ENCODE assay signal across 21 cellular contexts in genomic region chr1:233237623-233238022, GRCh38.
"Had no signal": no experiment of that assay in that cellular context is flagged by ENCODE, and none has a peak within 500 bp of the region (broad histone marks: within the 10 kb centered on the region; RNA-seq: fewer than 3 reads in every experiment).

No MANE protein-coding gene starts in this region.

- H3K9ac ChIP-seq: parathyroid adenoma had no signal

- ATAC-seq: effector memory CD8-positive, alpha-beta T cell; gastrocnemius medialis; left lung; naive thymus-derived CD4-positive, alpha-beta T cell; right lobe of liver; stimulated activated memory B cell treated with anti-CD40 and anti-IgM and Interleukin-4, amounts not matched to agents 10 μg/mL and 1 μg/mL and 100 μg/mL, for 72 hours had no signal

- H3K4me1 Mint-ChIP-seq: stimulated activated memory B cell treated with anti-CD40 and anti-IgM and Interleukin-4, amounts not matched to agents 10 μg/mL and 1 μg/mL and 100 μg/mL, for 72 hours had no signal

- H3K4me3 Mint-ChIP-seq: dendritic cell treated with granulocyte-macrophage colony-stimulating factor and Interleukin-4, amounts not matched to agents 40 ng/mL and 50 ng/mL, for 4 days; effector memory CD8-positive, alpha-beta T cell; naive thymus-derived CD4-positive, alpha-beta T cell; neural crest cell; stimulated activated memory B cell treated with anti-CD40 and anti-IgM and Interleukin-4, amounts not matched to agents 10 μg/mL and 1 μg/mL and 100 μg/mL, for 72 hours; stimulated activated naive CD8-positive, alpha-beta T cell treated with anti-CD3 and anti-CD28 coated beads, Interleukin-15, Interleukin-2, amounts not matched to agents 100 ng/mL and 50 ng/mL, for 24 hours had no signal

- H3K27me3 ChIP-seq: esophagus squamous epithelium, gastrocnemius medialis, left lung, right lobe of liver, spleen, tibial nerve had no signal

- H3K27ac ChIP-seq: epithelial cell of prostate, esophagus squamous epithelium, gastrocnemius medialis, left lung, parathyroid adenoma, prostate gland, right lobe of liver, spleen, tibial nerve had no signal

- H3K9me3 ChIP-seq: esophagus squamous epithelium, gastrocnemius medialis, left lung, prostate gland, right lobe of liver, spleen, tibial nerve had no signal

- H3K36me3 ChIP-seq: gastrocnemius medialis, prostate gland, right lobe of liver, tibial nerve had no signal

- H3K4me1 ChIP-seq: gastrocnemius medialis, parathyroid adenoma had no signal

- DNase-seq: effector memory CD8-positive, alpha-beta T cell; esophagus squamous epithelium; gastrocnemius medialis; islet precursor cell; left lung; mesenchymal stem cell; naive thymus-derived CD4-positive, alpha-beta T cell; right lobe of liver; spleen; stimulated activated CD4-positive, alpha-beta T cell treated with anti-CD3 and anti-CD28 coated beads, Interleukin-15, amount 100 ng/mL, for 24 hours; stimulated activated CD4-positive, alpha-beta T cell treated with anti-CD3 and anti-CD28 coated beads, Interleukin-1b, Interleukin-23, amount 100 ng/mL, for 48 hours; stimulated activated CD4-positive, alpha-beta T cell treated with anti-CD3 and anti-CD28 coated beads, Interleukin-4, amount 100 ng/mL, for 24 hours had no signal

- H2AFZ ChIP-seq: parathyroid adenoma had no signal

- H3K27me3 Mint-ChIP-seq: dendritic cell treated with granulocyte-macrophage colony-stimulating factor and Interleukin-4, amounts not matched to agents 40 ng/mL and 50 ng/mL, for 4 days; effector memory CD8-positive, alpha-beta T cell; naive thymus-derived CD4-positive, alpha-beta T cell; stimulated activated memory B cell treated with anti-CD40 and anti-IgM and Interleukin-4, amounts not matched to agents 10 μg/mL and 1 μg/mL and 100 μg/mL, for 72 hours; stimulated activated naive CD8-positive, alpha-beta T cell treated with anti-CD3 and anti-CD28 coated beads, Interleukin-15, Interleukin-2, amounts not matched to agents 100 ng/mL and 50 ng/mL, for 24 hours had no signal

- H3K9me3 Mint-ChIP-seq: dendritic cell treated with granulocyte-macrophage colony-stimulating factor and Interleukin-4, amounts not matched to agents 40 ng/mL and 50 ng/mL, for 4 days; effector memory CD8-positive, alpha-beta T cell; naive thymus-derived CD4-positive, alpha-beta T cell; neural crest cell; stimulated activated memory B cell treated with anti-CD40 and anti-IgM and Interleukin-4, amounts not matched to agents 10 μg/mL and 1 μg/mL and 100 μg/mL, for 72 hours; stimulated activated naive CD8-positive, alpha-beta T cell treated with anti-CD3 and anti-CD28 coated beads, Interleukin-15, Interleukin-2, amounts not matched to agents 100 ng/mL and 50 ng/mL, for 24 hours had no signal

- H3K27ac Mint-ChIP-seq: dendritic cell treated with granulocyte-macrophage colony-stimulating factor and Interleukin-4, amounts not matched to agents 40 ng/mL and 50 ng/mL, for 4 days; effector memory CD8-positive, alpha-beta T cell; naive thymus-derived CD4-positive, alpha-beta T cell; stimulated activated memory B cell treated with anti-CD40 and anti-IgM and Interleukin-4, amounts not matched to agents 10 μg/mL and 1 μg/mL and 100 μg/mL, for 72 hours; stimulated activated naive CD8-positive, alpha-beta T cell treated with anti-CD3 and anti-CD28 coated beads, Interleukin-15, Interleukin-2, amounts not matched to agents 100 ng/mL and 50 ng/mL, for 24 hours had no signal

- H3K4me3 ChIP-seq: esophagus squamous epithelium, gastrocnemius medialis, left lung, lung, prostate gland, right lobe of liver, spleen, tibial nerve had no signal

- H3K79me2 ChIP-seq: parathyroid adenoma had no signal
